In genomic region chr18:3062798-3063563, GRCh38 we compare ENCODE assay signal across 8 cellular contexts. TPM values are rescaled to one million over a fixed set of nuclear protein-coding genes. Genes with fewer than 3 reads are reported as not detected.
DNase-seq lines count a peak whose midpoint lies in the region; ATAC-seq and TF ChIP-seq lines count a peak whose summit lies in the region.

No MANE protein-coding gene starts in this region.

- H3K4me1 ChIP-seq in adrenal gland (replicated peaks in 1 of 2) (peaks cover 0 to 20% of the 10 kb centered on the region in 2 donors), spleen (peaks cover 25 to 76% (median 54%) of the 10 kb centered on the region in 6 donors)

- ATAC-seq in HG03565 (IDR thresholded peaks at IDR 0.05; ENCODE audit: unreplicated experiment), result no peak

- H3K36me3 ChIP-seq in adrenal gland (replicated peaks in 1 of 2), result no peaks in the 10 kb centered on the region
- H3K36me3 ChIP-seq in spleen, result no peaks in the 10 kb centered on the region

- intact Hi-C loops in adrenal gland (cut with DNase I) (loop anchor here (10.0 kb wide), 2 partner anchors 48 to 128 kb away; partner anchors contain the start of gene LPIN2 (in 1 of the 2)), spleen (cut with DNase I; ENCODE audit: low total_unique reads) (loop anchor here (5.0 to 10.0 kb wide), 2 partner anchors 66 to 128 kb away; no protein-coding TSS in a partner anchor)

- TF ChIP-seq CTCF in GM10266 (IDR thresholded peaks at IDR 0.05; ENCODE audit: control insufficient read depth, insufficient read depth, low read depth, missing control alignments) (peak; percentile 86), adrenal gland (IDR thresholded peaks at IDR 0.05) (peak; percentile 19 to 65 (median 50)), spleen (IDR thresholded peaks at IDR 0.05 in 8 of 11, conservative IDR thresholded peaks at IDR 0.05 in 3 of 11) (peak; percentile 38 to 83 (median 70))

- 58 to 66% (median 59%) methylated on average over 16 of the region's 16 CpGs for WGBS in adrenal gland, 4 donors
- 50 to 63% (median 58%) methylated on average over 16 of the region's 16 CpGs for WGBS in spleen, 5 donors

- H3K4me3 ChIP-seq in adrenal gland (no peak overlapping the region), spleen (peak overlapping the region in 1 of 8 donors; percentile 38)

- H3K27me3 ChIP-seq in adrenal gland, result no peaks in the 10 kb centered on the region
- peaks cover 0 to 4% (median 0%) of the 10 kb centered on the region in 7 donors for H3K27me3 ChIP-seq in spleen (replicated peaks in 1 of 7)

- TF ChIP-seq POLR2A in adrenal gland (IDR thresholded peaks at IDR 0.05) (no peak), spleen (IDR thresholded peaks at IDR 0.05) (no peak)

- H3K9me3 ChIP-seq in adrenal gland (replicated peaks in 1 of 3), result no peaks in the 10 kb centered on the region
- no peaks in the 10 kb centered on the region for H3K9me3 ChIP-seq in spleen

- DNase-seq in GM10266 (ENCODE audit: extremely low spot score) (peak; percentile 55), HuH-7.5 (ENCODE audit: low spot score) (peak; percentile 51), T follicular helper cell (ENCODE audit: low read depth) (peak; percentile 53), adrenal gland (peak; percentile 22 to 74 (median 53)), hippocampal formation (lab: John Stamatoyannopoulos, UW) (peak; percentile 20 to 43), spleen (peak; percentile 89), epidermal melanocyte (ENCODE audit: insufficient read length, low spot score) (no peak)

- H3K27ac ChIP-seq in adrenal gland (no peak overlapping the region), spleen (peak overlapping the region in 6 of 8 donors; percentile 75 to 89 (median 86))

RNA-seq across cellular contexts. Expression of gene LPIN2, which starts 50.0 kb away (rescaled TPM):
- total RNA-seq in adrenal gland (10 to 100 TPM; 22.9 to 48.6 (median 31.1) TPM), spleen (10 to 100 TPM; 44.8 to 79.7 (median 61.5) TPM)
- polyA plus RNA-seq in adrenal gland (10 to 100 TPM in 1 of 3 donors, 1 to 10 TPM in 2; 5.2 to 19.6 (median 6.6) TPM), spleen (1 to 10 TPM; 4.0 to 9.6 (median 5.8) TPM)

Comparison
In these comparisons a context has a peak if more than half of its experiments do, and no peak if none do; other contexts are left out.
1. H3K27ac ChIP-seq: peak in spleen (6 of 8); none in adrenal gland (0 of 5).
2. Peak in every context shown above with its lines, with median percentiles within 50 percentile points of each other: CTCF ChIP-seq.